ENCODE assay signal across 11 cellular contexts in genomic region chr1:206508956-206509355, GRCh38. TPM values are rescaled to one million over a fixed set of nuclear protein-coding genes. Genes with fewer than 3 reads are reported as not detected.
DNase-seq lines count a peak whose midpoint lies in the region; ATAC-seq and TF ChIP-seq lines count a peak whose summit lies in the region.
"Had no signal": no experiment of that assay in that cellular context is flagged by ENCODE, and none has a peak within 500 bp of the region (broad histone marks: within the 10 kb centered on the region; RNA-seq: fewer than 3 reads in every experiment).

No MANE protein-coding gene starts in this region.

- H3K27me3 Mint-ChIP-seq in brain = peaks cover 79% of the 10 kb centered on the region

- H3K27ac Mint-ChIP-seq in brain = peak overlapping the region in 3 of 5 experiments; percentile 20 to 74 (median 67)
- H3K27ac Mint-ChIP-seq: activated naive CD4-positive, alpha-beta T cell treated with anti-CD3 and anti-CD28 coated beads, Interleukin-2, amount 50 U/mL, for 72 hours had no signal

- peaks cover 0 to 3% (median 0%) of the 10 kb centered on the region in 5 experiments for H3K9me3 Mint-ChIP-seq in brain
- H3K9me3 Mint-ChIP-seq: activated naive CD4-positive, alpha-beta T cell treated with anti-CD3 and anti-CD28 coated beads, Interleukin-2, amount 50 U/mL, for 72 hours had no signal

- H3K27ac ChIP-seq in upper lobe of right lung = no peak overlapping the region

- H3K4me1 ChIP-seq in mucosa of stomach (ENCODE audit: control insufficient read depth, insufficient read depth, low read length) = peaks cover 58% of the 10 kb centered on the region
- peaks cover 56% of the 10 kb centered on the region for H3K4me1 ChIP-seq in upper lobe of right lung

- no peak for TF ChIP-seq POLR2A in erythroblast (IDR thresholded peaks at IDR 0.05; ENCODE audit: low read length)

- intact Hi-C loops in left ventricle myocardium superior (cut with micrococcal nuclease) = no loop called here
- intact Hi-C loops in cardiac septum (cut with DNase I) = loop anchor here (10.0 kb wide), 1 partner anchor 546 kb away; the partner anchor contains the start of genes PFKFB2 and YOD1
- intact Hi-C loops in upper lobe of right lung (cut with DNase I) = no loop called here

- TF ChIP-seq CTCF in brain (conservative IDR thresholded peaks at IDR 0.05) (no peak), upper lobe of right lung (IDR thresholded peaks at IDR 0.05) (no peak)

- no peaks in the 10 kb centered on the region for H3K9me3 ChIP-seq in mucosa of stomach (ENCODE audit: control insufficient read depth, low read length)
- no peaks in the 10 kb centered on the region for H3K9me3 ChIP-seq in upper lobe of right lung

- DNase-seq in left ventricle myocardium superior = no peak
- DNase-seq in cardiac septum (ENCODE audit: low spot score) = no peak
- peak; percentile 62 for DNase-seq in upper lobe of right lung
- no peak for DNase-seq in A172 (ENCODE audit: low spot score)
- DNase-seq in erythroblast (lab: John Stamatoyannopoulos, UW) = no peak
- DNase-seq in NCI-H226 = no peak
- DNase-seq: DMS79, NCI-H1048 had no signal

- H3K36me3 ChIP-seq in mucosa of stomach (ENCODE audit: control insufficient read depth, insufficient read depth, low read length) (no peaks in the 10 kb centered on the region), upper lobe of right lung (no peaks in the 10 kb centered on the region)

- peaks cover 73% of the 10 kb centered on the region for H3K4me1 Mint-ChIP-seq in brain

- H3K9ac ChIP-seq in mucosa of stomach (ENCODE audit: low read length) = peak overlapping the region; percentile 53

- no peaks in the 10 kb centered on the region for H3K36me3 Mint-ChIP-seq in brain

- H3K4me3 ChIP-seq in mucosa of stomach (ENCODE audit: low read length) (no peak overlapping the region), upper lobe of right lung (peak overlapping the region; percentile 63)

- ATAC-seq in left ventricle myocardium superior (peak; percentile 7), upper lobe of right lung (no peak)
- ATAC-seq: activated naive CD4-positive, alpha-beta T cell treated with anti-CD3 and anti-CD28 coated beads, Interleukin-2, amount 50 U/mL, for 72 hours had no signal

- H3K4me3 Mint-ChIP-seq in brain = peak overlapping the region; percentile 63 to 82 (median 69)

- peaks cover 8% of the 10 kb centered on the region for H3K27me3 ChIP-seq in mucosa of stomach (ENCODE audit: control insufficient read depth, insufficient read depth, low read length)
- H3K27me3 ChIP-seq in upper lobe of right lung = no peaks in the 10 kb centered on the region

RNA-seq across cellular contexts. Expression of gene RASSF5, which starts 1.6 kb away (rescaled TPM):
- total RNA-seq in left ventricle myocardium superior (4.2 TPM), cardiac septum (15.5 TPM), upper lobe of right lung (37.6 TPM)
- polyA plus RNA-seq in brain (ENCODE audit: insufficient read depth, low read depth, low replicate concordance) = 3.4 TPM
- total RNA-seq in A172 (2014; rRNA removed; shearing (Covaris generic)) = 3.3 and 5.8 TPM in 2 replicates

RNA-seq across cellular contexts. Expression of gene IKBKE, which starts 38.7 kb away (rescaled TPM):
- total RNA-seq in left ventricle myocardium superior = 0.64 TPM
- 0.97 TPM for total RNA-seq in cardiac septum
- polyA plus RNA-seq in brain (ENCODE audit: insufficient read depth, low read depth, low replicate concordance) = 0.59 TPM
- 8.5 TPM for total RNA-seq in upper lobe of right lung
- total RNA-seq in A172 (2014; rRNA removed; shearing (Covaris generic)) = 22.0 and 29.6 TPM in 2 replicates
